In genomic region chr20:25389381-25389857, GRCh38 we compare ENCODE assay signal across 8 cellular contexts. TPM values are rescaled to one million over a fixed set of nuclear protein-coding genes. Genes with fewer than 3 reads are reported as not detected.
DNase-seq lines count a peak whose midpoint lies in the region; ATAC-seq lines count a peak whose summit lies in the region.

No MANE protein-coding gene starts in this region.

- H3K27ac ChIP-seq in HUES64 (ENCODE audit: low read depth, low read length), result no peak overlapping the region; the same call in 1 of the 2 replicates

- H3K4me3 Mint-ChIP-seq in activated naive CD8-positive, alpha-beta T cell treated with anti-CD3 and anti-CD28 coated beads, Interleukin-2, amount 50 U/mL, for 24 hours, result peak overlapping the region; percentile 80
- H3K4me3 Mint-ChIP-seq in stimulated activated naive B cell treated with anti-CD40 and anti-IgM and Interleukin-4, amounts not matched to agents 10 μg/mL and 1 μg/mL and 100 μg/mL, for 72 hours, result peak overlapping the region; percentile 90 to 93

- H3K27ac Mint-ChIP-seq in activated naive CD8-positive, alpha-beta T cell treated with anti-CD3 and anti-CD28 coated beads, Interleukin-2, amount 50 U/mL, for 24 hours, result peak overlapping the region; percentile 1
- H3K27ac Mint-ChIP-seq in stimulated activated naive B cell treated with anti-CD40 and anti-IgM and Interleukin-4, amounts not matched to agents 10 μg/mL and 1 μg/mL and 100 μg/mL, for 72 hours, result no peak overlapping the region

- ATAC-seq in activated naive CD8-positive, alpha-beta T cell treated with anti-CD3 and anti-CD28 coated beads, Interleukin-2, amount 50 U/mL, for 24 hours, result no peak
- peak in 1 of 2 donors; percentile 1 for ATAC-seq in stimulated activated naive B cell treated with anti-CD40 and anti-IgM and Interleukin-4, amounts not matched to agents 10 μg/mL and 1 μg/mL and 100 μg/mL, for 72 hours (replicated peaks)

- H3K9me3 ChIP-seq in HUES64 (ENCODE audit: insufficient read depth, low read depth, low read length), result no peaks in the 10 kb centered on the region

- H3K36me3 ChIP-seq in HUES64 (ENCODE audit: insufficient read depth, low read length), result peaks cover 12% of the 10 kb centered on the region; the same call in 1 of the 2 replicates

- H3K36me3 Mint-ChIP-seq in activated naive CD8-positive, alpha-beta T cell treated with anti-CD3 and anti-CD28 coated beads, Interleukin-2, amount 50 U/mL, for 24 hours (ENCODE audit: low read depth), result peaks cover 5% of the 10 kb centered on the region
- peaks cover 9 to 14% of the 10 kb centered on the region in 2 donors for H3K36me3 Mint-ChIP-seq in stimulated activated naive B cell treated with anti-CD40 and anti-IgM and Interleukin-4, amounts not matched to agents 10 μg/mL and 1 μg/mL and 100 μg/mL, for 72 hours

- H3K27me3 ChIP-seq in HUES64 (ENCODE audit: insufficient read depth, low read length), result 0 out of 2 replicates have a peak, but pooled peaks cover 3% of the 10 kb centered on the region

- no peaks in the 10 kb centered on the region for H3K9me3 Mint-ChIP-seq in activated naive CD8-positive, alpha-beta T cell treated with anti-CD3 and anti-CD28 coated beads, Interleukin-2, amount 50 U/mL, for 24 hours
- no peaks in the 10 kb centered on the region for H3K9me3 Mint-ChIP-seq in stimulated activated naive B cell treated with anti-CD40 and anti-IgM and Interleukin-4, amounts not matched to agents 10 μg/mL and 1 μg/mL and 100 μg/mL, for 72 hours

- peak; percentile 9 for DNase-seq in NCI-H2196 (lab: John Stamatoyannopoulos, UW; ENCODE audit: unreplicated experiment)
- DNase-seq in NCI-H2196 treated with DMSO at 0.1 percent for 48 hours (lab: John Stamatoyannopoulos, UW; ENCODE audit: unreplicated experiment), result no peak
- no peak for DNase-seq in activated naive CD8-positive, alpha-beta T cell treated with anti-CD3 and anti-CD28 coated beads, Interleukin-2, amount 50 U/mL, for 24 hours
- DNase-seq in inferior parietal cortex (ENCODE audit: extremely low spot score), result peak; percentile 23
- DNase-seq in stimulated activated naive B cell treated with anti-CD40 and anti-IgM and Interleukin-4, amounts not matched to agents 10 μg/mL and 1 μg/mL and 100 μg/mL, for 72 hours, result no peak
- no peak for DNase-seq in COLO829 (ENCODE audit: low spot score)
- DNase-seq in HPDE6-E6E7 (ENCODE audit: extremely low spot score), result no peak

- WGBS in HUES64, result 12% methylated on average over 19 of the region's 19 CpGs

- H3K4me1 Mint-ChIP-seq in activated naive CD8-positive, alpha-beta T cell treated with anti-CD3 and anti-CD28 coated beads, Interleukin-2, amount 50 U/mL, for 24 hours, result peaks cover 19% of the 10 kb centered on the region
- peaks cover 7 to 26% of the 10 kb centered on the region in 2 donors for H3K4me1 Mint-ChIP-seq in stimulated activated naive B cell treated with anti-CD40 and anti-IgM and Interleukin-4, amounts not matched to agents 10 μg/mL and 1 μg/mL and 100 μg/mL, for 72 hours

- no peaks in the 10 kb centered on the region for H3K27me3 Mint-ChIP-seq in activated naive CD8-positive, alpha-beta T cell treated with anti-CD3 and anti-CD28 coated beads, Interleukin-2, amount 50 U/mL, for 24 hours
- no peaks in the 10 kb centered on the region for H3K27me3 Mint-ChIP-seq in stimulated activated naive B cell treated with anti-CD40 and anti-IgM and Interleukin-4, amounts not matched to agents 10 μg/mL and 1 μg/mL and 100 μg/mL, for 72 hours

- H3K4me1 ChIP-seq in HUES64 (ENCODE audit: insufficient read depth, low read length), result peaks cover 10% of the 10 kb centered on the region

- H3K4me3 ChIP-seq in HUES64 (ENCODE audit: low read length), result peak overlapping the region; percentile 85

- peak overlapping the region; percentile 92 for H3K9ac ChIP-seq in HUES64 (ENCODE audit: low read depth, low read length)

RNA-seq across cellular contexts. Expression of gene ABHD12, which starts 1.2 kb away (rescaled TPM):
- polyA plus RNA-seq in HUES64 (2013, experiment 1 of 2), result 42.1 TPM
- 39.9 TPM for polyA plus RNA-seq in HUES64 (2013, experiment 2 of 2)

RNA-seq across cellular contexts. Expression of gene GINS1, which starts 18.1 kb away (rescaled TPM):
- 41.1 TPM for polyA plus RNA-seq in HUES64 (2013, experiment 1 of 2)
- 42.5 TPM for polyA plus RNA-seq in HUES64 (2013, experiment 2 of 2)

Comparison
In these comparisons a context has a peak if more than half of its experiments do, and no peak if none do; other contexts are left out.
1. DNase-seq: peak in NCI-H2196 (single experiment) and inferior parietal cortex (single experiment); none in NCI-H2196 treated with DMSO at 0.1 percent for 48 hours (single experiment), activated naive CD8-positive, alpha-beta T cell treated with anti-CD3 and anti-CD28 coated beads, Interleukin-2, amount 50 U/mL, for 24 hours (single experiment), stimulated activated naive B cell treated with anti-CD40 and anti-IgM and Interleukin-4, amounts not matched to agents 10 μg/mL and 1 μg/mL and 100 μg/mL, for 72 hours (single experiment), COLO829 (single experiment) and HPDE6-E6E7 (single experiment).